ENCODE assay signal across 13 cellular contexts in genomic region chr12:46452776-46453175, GRCh38.
"Had no signal": no experiment of that assay in that cellular context is flagged by ENCODE, and none has a peak within 500 bp of the region (broad histone marks: within the 10 kb centered on the region; RNA-seq: fewer than 3 reads in every experiment).

No MANE protein-coding gene starts in this region.

- H3K36me3 ChIP-seq: prostate gland, upper lobe of left lung had no signal

- ATAC-seq: left colon, mucosa of descending colon, natural killer cell, sciatic nerve, WTC11 had no signal

- H3K4me3 ChIP-seq: mucosa of descending colon, prostate gland, upper lobe of left lung had no signal

- H3K27me3 ChIP-seq: upper lobe of left lung had no signal

- H3K9me3 ChIP-seq: mucosa of descending colon, prostate gland, upper lobe of left lung had no signal

- H3K4me1 ChIP-seq: prostate gland had no signal

- DNase-seq: activated effector memory CD4-positive, alpha-beta T cell treated with Interleukin-2 at 50 U/mL for 16 hours; amygdala; cerebellar nuclear complex; left colon; mucosa of descending colon; natural killer cell; occipital lobe; stimulated activated CD4-positive, alpha-beta T cell treated with anti-CD3 and anti-CD28 coated beads, Interleukin-2, amount 100 ng/mL, for 48 hours; stimulated activated naive CD4-positive, alpha-beta T cell treated with Interleukin-2 at 50 U/mL for 16 hours; upper lobe of left lung had no signal

- H3K27ac ChIP-seq: prostate gland, upper lobe of left lung had no signal
